ENCODE assay signal across 8 cellular contexts in the genomic region with DNA sequence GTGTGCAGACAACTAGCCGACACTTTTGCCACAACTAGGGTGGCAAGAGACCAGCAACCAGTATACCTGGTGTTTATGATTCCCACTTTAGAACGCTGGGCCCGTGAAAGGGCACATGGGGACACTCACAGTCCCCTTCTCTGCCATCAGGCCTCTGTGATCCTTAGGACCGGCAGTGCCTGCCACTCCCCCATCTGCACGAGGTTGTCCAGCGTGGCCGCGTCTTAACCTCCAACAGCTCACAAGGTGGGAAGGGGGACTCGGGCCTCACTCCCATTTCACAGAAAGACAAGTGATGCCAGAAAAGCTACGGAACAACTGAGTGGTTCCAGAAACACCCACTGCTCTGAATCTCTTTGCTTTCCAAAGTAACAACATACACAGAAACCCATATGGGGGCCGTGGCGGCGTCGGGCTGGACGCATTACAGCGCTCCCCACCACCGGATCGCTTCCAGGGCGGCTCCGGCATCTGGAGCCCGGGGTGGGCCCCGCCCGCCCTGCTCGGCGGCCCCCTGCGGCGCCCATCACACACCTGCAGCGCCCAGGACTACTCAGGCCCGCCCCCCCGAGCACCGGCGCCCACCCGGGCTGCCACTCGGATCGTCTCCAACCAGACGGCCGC. TPM values are rescaled to one million over a fixed set of nuclear protein-coding genes. Genes with fewer than 3 reads are reported as not detected.
DNase-seq lines count a peak whose midpoint lies in the region; ATAC-seq and TF ChIP-seq lines count a peak whose summit lies in the region.

No MANE protein-coding gene starts in this region.

- H3K36me3 ChIP-seq in DOHH2 (ENCODE audit: control insufficient read depth, low read length): peaks cover 58% of the 10 kb centered on the region
- peaks cover 0 to 35% of the 10 kb centered on the region in 2 donors for H3K36me3 ChIP-seq in left lung
- H3K36me3 ChIP-seq in upper lobe of left lung: peaks cover 2 to 44% (median 20%) of the 10 kb centered on the region in 4 donors

- peak overlapping the region; percentile 83 to 99 for H3K27ac Mint-ChIP-seq in activated naive CD4-positive, alpha-beta T cell treated with anti-CD3 and anti-CD28 coated beads, Interleukin-2, amount 50 U/mL, for 72 hours

- H3K4me1 ChIP-seq in DOHH2 (ENCODE audit: control insufficient read depth, low read length) (peaks cover 34% of the 10 kb centered on the region), left lung (peaks cover 11 to 39% of the 10 kb centered on the region in 2 donors), upper lobe of left lung (peaks cover 16 to 28% (median 22%) of the 10 kb centered on the region in 4 donors)

- peaks cover 60% of the 10 kb centered on the region for H3K79me2 ChIP-seq in DOHH2 (ENCODE audit: control insufficient read depth, low read length)

- no peak for TF ChIP-seq CTCF in DOHH2 (IDR thresholded peaks at IDR 0.05; ENCODE audit: low read depth, low read length, poor library complexity, severe bottlenecking)
- TF ChIP-seq CTCF in left lung (IDR thresholded peaks at IDR 0.05): no peak
- no peak for TF ChIP-seq CTCF in upper lobe of left lung (IDR thresholded peaks at IDR 0.05)

- no peak for TF ChIP-seq POLR2A in upper lobe of left lung (IDR thresholded peaks at IDR 0.05)

- TF ChIP-seq EP300 in upper lobe of left lung (IDR thresholded peaks at IDR 0.05): no peak

- H3K36me3 Mint-ChIP-seq in activated naive CD4-positive, alpha-beta T cell treated with anti-CD3 and anti-CD28 coated beads, Interleukin-2, amount 50 U/mL, for 72 hours: peaks cover 12 to 15% of the 10 kb centered on the region in 2 donors

- intact Hi-C loops in left lung (cut with DNase I): no loop called here

- H3K27me3 ChIP-seq in DOHH2 (ENCODE audit: control insufficient read depth, low read length) (no peaks in the 10 kb centered on the region), left lung (peaks cover 0 to 16% of the 10 kb centered on the region in 2 donors), upper lobe of left lung (no peaks in the 10 kb centered on the region)

- no peaks in the 10 kb centered on the region for H3K9me3 ChIP-seq in DOHH2 (ENCODE audit: control insufficient read depth, insufficient read depth, low read length)
- no peaks in the 10 kb centered on the region for H3K9me3 ChIP-seq in left lung
- no peaks in the 10 kb centered on the region for H3K9me3 ChIP-seq in upper lobe of left lung

- H3K27ac ChIP-seq in DOHH2 (ENCODE audit: low read depth, low read length) (no peak overlapping the region), left lung (peak overlapping the region in 1 of 2 donors; percentile 86), upper lobe of left lung (peak overlapping the region; percentile 90 to 94 (median 90))

- DNase-seq in activated naive CD4-positive, alpha-beta T cell treated with anti-CD3 and anti-CD28 coated beads, Interleukin-2, amount 50 U/mL, for 72 hours (ENCODE audit: low spot score in 2 of 2): no peak
- no peak for DNase-seq in left lung
- peak in 1 of 2 donors; percentile 24 for DNase-seq in upper lobe of left lung
- DNase-seq in hepatic stellate cell (ENCODE audit: low spot score): no peak
- no peak for DNase-seq in NCI-H1436 (lab: John Stamatoyannopoulos, UW)
- no peak for DNase-seq in NCI-H345 (lab: John Stamatoyannopoulos, UW)

- H3K9me3 Mint-ChIP-seq in activated naive CD4-positive, alpha-beta T cell treated with anti-CD3 and anti-CD28 coated beads, Interleukin-2, amount 50 U/mL, for 72 hours: no peaks in the 10 kb centered on the region

- H4K20me1 ChIP-seq in DOHH2 (ENCODE audit: control insufficient read depth, insufficient read depth, low read depth, low read length): no peaks in the 10 kb centered on the region; the same call in 1 of the 2 replicates

- peak overlapping the region; percentile 81 for H3K4me2 ChIP-seq in DOHH2 (ENCODE audit: low read length)

- peaks cover 5% of the 10 kb centered on the region; the same call in 1 of the 2 replicates for H3F3A ChIP-seq in DOHH2 (ENCODE audit: control insufficient read depth, insufficient read depth)

- H3K4me3 ChIP-seq in DOHH2 (ENCODE audit: low read length) (peak overlapping the region; percentile 78), left lung (peak overlapping the region; percentile 95 to 98), upper lobe of left lung (peak overlapping the region; percentile 93 to 99 (median 97))

- peak; percentile 20 for ATAC-seq in HG02763 (IDR thresholded peaks at IDR 0.05; ENCODE audit: unreplicated experiment)
- no peak for ATAC-seq in activated naive CD4-positive, alpha-beta T cell treated with anti-CD3 and anti-CD28 coated beads, Interleukin-2, amount 50 U/mL, for 72 hours
- no peak for ATAC-seq in left lung
- ATAC-seq in upper lobe of left lung (ENCODE audit: low FRiP score in 2 of 2): no peak

- WGBS in upper lobe of left lung, 2 donors: 40 to 58% methylated on average over 10 to 11 of the region's 37 CpGs

- H3K9me2 ChIP-seq in DOHH2 (replicated peaks; ENCODE audit: control insufficient read depth, low read length): no peaks in the 10 kb centered on the region

RNA-seq across cellular contexts. Expression of a gene that starts 1.0 kb away (rescaled TPM):
- total RNA-seq in activated naive CD4-positive, alpha-beta T cell treated with anti-CD3 and anti-CD28 coated beads, Interleukin-2, amount 50 U/mL, for 72 hours: 10 to 100 TPM in 1 of 2 donors, 1 to 10 TPM in 1; 4.8 to 14.5 TPM
- total RNA-seq in left lung: 10 to 100 TPM; 18.2 to 19.2 TPM
- total RNA-seq in upper lobe of left lung: 10 to 100 TPM; 20.8 to 59.7 (median 27.2) TPM
